ENCODE assay signal across 9 cellular contexts in genomic region chr7:100156331-100157068, GRCh38. TPM values are rescaled to one million over a fixed set of nuclear protein-coding genes. Genes with fewer than 3 reads are reported as not detected.
DNase-seq lines count a peak whose midpoint lies in the region; ATAC-seq and TF ChIP-seq lines count a peak whose summit lies in the region.
"Had no signal": no experiment of that assay in that cellular context is flagged by ENCODE, and none has a peak within 500 bp of the region (broad histone marks: within the 10 kb centered on the region; RNA-seq: fewer than 3 reads in every experiment).

No MANE protein-coding gene starts in this region.

- no peak for TF ChIP-seq CTCF in gastroesophageal sphincter (IDR thresholded peaks at IDR 0.05)

- peak overlapping the region in 3 of 4 donors; percentile 84 to 89 (median 85) for H3K27ac ChIP-seq in gastroesophageal sphincter
- peak overlapping the region; percentile 31 for H3K27ac ChIP-seq in temporal lobe (ENCODE audit: low read depth, low read length)

- 82% methylated on average over 12 of the region's 16 CpGs; no CpG with 5 or more reads in 1 of the 2 donors for WGBS in gastroesophageal sphincter (ENCODE audit: low coverage in 1 of 2), 2 donors

- H3K4me3 ChIP-seq in gastroesophageal sphincter, result no peak overlapping the region

- H3K9me3 Mint-ChIP-seq in activated naive CD4-positive, alpha-beta T cell treated with anti-CD3 and anti-CD28 coated beads for 36 hours, result no peaks in the 10 kb centered on the region
- no peaks in the 10 kb centered on the region for H3K9me3 Mint-ChIP-seq in T-helper 2 cell treated with Interferon-gamma antibody and Interleukin-4, amounts not matched to agents 5 μg/mL and 100 μg/mL, for 36 hours

- peak; percentile 21 for DNase-seq in activated naive CD4-positive, alpha-beta T cell treated with anti-CD3 and anti-CD28 coated beads for 36 hours
- DNase-seq in activated naive CD4-positive, alpha-beta T cell (lab: John Stamatoyannopoulos, UW), result no peak
- no peak for DNase-seq in T-helper 2 cell treated with Interferon-gamma antibody and Interleukin-4, amounts not matched to agents 5 μg/mL and 100 μg/mL, for 36 hours (ENCODE audit: low spot score)
- DNase-seq in GOT3 (lab: John Stamatoyannopoulos, UW), result no peak
- no peak for DNase-seq in foreskin melanocyte
- DNase-seq: NCI-H2029 had no signal

- intact Hi-C loops in activated naive CD4-positive, alpha-beta T cell treated with anti-CD3 and anti-CD28 coated beads for 36 hours (cut with micrococcal nuclease), result no loop called here

- peaks cover 0 to 44% (median 14%) of the 10 kb centered on the region in 3 donors for H3K4me1 ChIP-seq in gastroesophageal sphincter

- H3K36me3 Mint-ChIP-seq in activated naive CD4-positive, alpha-beta T cell treated with anti-CD3 and anti-CD28 coated beads for 36 hours (ENCODE audit: low read depth), result peaks cover 18% of the 10 kb centered on the region
- peaks cover 41% of the 10 kb centered on the region for H3K36me3 Mint-ChIP-seq in T-helper 2 cell treated with Interferon-gamma antibody and Interleukin-4, amounts not matched to agents 5 μg/mL and 100 μg/mL, for 36 hours (ENCODE audit: low read depth)

- H3K36me3 ChIP-seq in gastroesophageal sphincter, result peaks cover 0 to 55% of the 10 kb centered on the region in 2 donors

- ATAC-seq in gastroesophageal sphincter (no peak), HG03175 (IDR thresholded peaks at IDR 0.05; ENCODE audit: unreplicated experiment) (no peak)

- no peaks in the 10 kb centered on the region for H3K27me3 Mint-ChIP-seq in activated naive CD4-positive, alpha-beta T cell treated with anti-CD3 and anti-CD28 coated beads for 36 hours (ENCODE audit: low read depth)
- no peaks in the 10 kb centered on the region for H3K27me3 Mint-ChIP-seq in T-helper 2 cell treated with Interferon-gamma antibody and Interleukin-4, amounts not matched to agents 5 μg/mL and 100 μg/mL, for 36 hours (ENCODE audit: low read depth)

- H3K27ac Mint-ChIP-seq in activated naive CD4-positive, alpha-beta T cell treated with anti-CD3 and anti-CD28 coated beads for 36 hours, result peak overlapping the region; percentile 83
- H3K27ac Mint-ChIP-seq in T-helper 2 cell treated with Interferon-gamma antibody and Interleukin-4, amounts not matched to agents 5 μg/mL and 100 μg/mL, for 36 hours, result peak overlapping the region; percentile 8

- no peak for TF ChIP-seq EP300 in gastroesophageal sphincter (IDR thresholded peaks at IDR 0.05)

- peak overlapping the region; percentile 78 for H3K4me3 Mint-ChIP-seq in activated naive CD4-positive, alpha-beta T cell treated with anti-CD3 and anti-CD28 coated beads for 36 hours
- H3K4me3 Mint-ChIP-seq in T-helper 2 cell treated with Interferon-gamma antibody and Interleukin-4, amounts not matched to agents 5 μg/mL and 100 μg/mL, for 36 hours, result peak overlapping the region; percentile 89

- TF ChIP-seq POLR2A in gastroesophageal sphincter (IDR thresholded peaks at IDR 0.05), result no peak

- H3K4me1 Mint-ChIP-seq in activated naive CD4-positive, alpha-beta T cell treated with anti-CD3 and anti-CD28 coated beads for 36 hours (ENCODE audit: low read depth), result peaks cover 35% of the 10 kb centered on the region
- H3K4me1 Mint-ChIP-seq in T-helper 2 cell treated with Interferon-gamma antibody and Interleukin-4, amounts not matched to agents 5 μg/mL and 100 μg/mL, for 36 hours (ENCODE audit: low read depth), result peaks cover 24% of the 10 kb centered on the region

- CTCF ChIA-PET in activated naive CD4-positive, alpha-beta T cell treated with anti-CD3 and anti-CD28 coated beads for 36 hours (lab: Charles Lee), result interaction anchor here (1.2 to 2.9 kb wide), 4 partner anchors 10 to 61 kb away, joined by 3 to 11 read pairs (median 6); no protein-coding TSS in a partner anchor

- no peaks in the 10 kb centered on the region for H3K9me3 ChIP-seq in gastroesophageal sphincter

- H3K27me3 ChIP-seq in gastroesophageal sphincter, result no peaks in the 10 kb centered on the region

RNA-seq across cellular contexts. Expression of gene TRAPPC14, which starts 2.0 kb away (rescaled TPM):
- 10 to 100 TPM; 21.2 to 21.6 TPM for total RNA-seq in activated naive CD4-positive, alpha-beta T cell treated with anti-CD3 and anti-CD28 coated beads for 36 hours
- total RNA-seq in gastroesophageal sphincter (1 to 10 TPM; 3.0 to 7.8 (median 7.3) TPM), temporal lobe (9.6 TPM)

RNA-seq across cellular contexts. Expression of gene LAMTOR4, which starts 7.8 kb away (rescaled TPM):
- total RNA-seq in activated naive CD4-positive, alpha-beta T cell treated with anti-CD3 and anti-CD28 coated beads for 36 hours, result 100 to 1,000 TPM; 129 to 135 TPM
- total RNA-seq in gastroesophageal sphincter (100 to 1,000 TPM; 109 to 228 (median 148) TPM), temporal lobe (44.0 TPM)

RNA-seq across cellular contexts. Expression of gene GAL3ST4, which starts 11.9 kb away (rescaled TPM):
- total RNA-seq in activated naive CD4-positive, alpha-beta T cell treated with anti-CD3 and anti-CD28 coated beads for 36 hours, result 1 to 10 TPM; 6.2 to 6.5 TPM
- total RNA-seq in gastroesophageal sphincter (1 to 10 TPM; 2.0 to 3.6 (median 2.8) TPM), temporal lobe (3.9 TPM)

RNA-seq across cellular contexts. Expression of gene GPC2, which starts 20.7 kb away (rescaled TPM):
- total RNA-seq in activated naive CD4-positive, alpha-beta T cell treated with anti-CD3 and anti-CD28 coated beads for 36 hours, result 1 to 10 TPM; 7.6 to 9.5 TPM
- 1 to 10 TPM in 3 of 4 donors, under 1 TPM in 1; 0.39 to 3.4 (median 2.0) TPM for total RNA-seq in gastroesophageal sphincter
- total RNA-seq in temporal lobe, result 44.3 TPM

RNA-seq across cellular contexts. Expression of gene STAG3, which starts 21.2 kb away (rescaled TPM):
- total RNA-seq in activated naive CD4-positive, alpha-beta T cell treated with anti-CD3 and anti-CD28 coated beads for 36 hours, result 10 to 100 TPM; 38.4 to 41.0 TPM
- total RNA-seq in gastroesophageal sphincter, result under 1 TPM in 1 of 4 donors, not detected in 3; 0.47 TPM
- total RNA-seq in temporal lobe, result 0.74 TPM
